19 cellular contexts compared by ENCODE assay signal in genomic region chr12:6442799-6443198, GRCh38. TPM values are rescaled to one million over a fixed set of nuclear protein-coding genes. Genes with fewer than 3 reads are reported as not detected.
DNase-seq lines count a peak whose midpoint lies in the region; ATAC-seq, FAIRE-seq and TF ChIP-seq lines count a peak whose summit lies in the region.
"Had no signal": no experiment of that assay in that cellular context is flagged by ENCODE, and none has a peak within 500 bp of the region (broad histone marks: within the 10 kb centered on the region; RNA-seq: fewer than 3 reads in every experiment).

No MANE protein-coding gene starts in this region.

- H3K36me3 ChIP-seq in adrenal gland (replicated peaks in 1 of 2), result peaks cover 0 to 7% of the 10 kb centered on the region in 2 donors
- H3K36me3 ChIP-seq: SJSA1 had no signal

- intact Hi-C loops in sciatic nerve (cut with DNase I), result no loop called here
- intact Hi-C loops in adrenal gland (cut with DNase I), result no loop called here

- no peaks in the 10 kb centered on the region for H3K9me3 Mint-ChIP-seq in activated T-cell treated with anti-CD3 and anti-CD28 coated beads, Interleukin-2, amount 50 U/mL, for 4 hours

- TF ChIP-seq POLR2A in GM12891 (IDR thresholded peaks at IDR 0.05; ENCODE audit: low read depth, low read length) (no peak), adrenal gland (IDR thresholded peaks at IDR 0.05) (no peak)

- peak; percentile 11 for DNase-seq in activated T-cell treated with anti-CD3 and anti-CD28 coated beads, Interleukin-2, amount 50 U/mL, for 1 hour
- DNase-seq in activated T-cell treated with anti-CD3 and anti-CD28 coated beads for 4 hours, result no peak
- no peak for DNase-seq in GM12891 (ENCODE audit: insufficient read length, low spot score)
- DNase-seq in activated T-cell treated with anti-CD3 and anti-CD28 coated beads, Interleukin-2, amount 50 U/mL, for 4 hours, result no peak
- DNase-seq in sciatic nerve (ENCODE audit: low spot score), result peak; percentile 1
- DNase-seq in adrenal gland, result no peak
- DNase-seq: anterior cingulate cortex, Calu3, left colon, NCI-H2029, NCI-H524, OCI-M1 had no signal

- no peaks in the 10 kb centered on the region for H3K9me3 ChIP-seq in adrenal gland (replicated peaks in 1 of 3)
- H3K9me3 ChIP-seq: SJSA1 had no signal

- H3K27me3 Mint-ChIP-seq in activated T-cell treated with anti-CD3 and anti-CD28 coated beads, Interleukin-2, amount 50 U/mL, for 4 hours (ENCODE audit: low read depth), result no peaks in the 10 kb centered on the region

- peak overlapping the region; percentile 33 for H3K4me3 Mint-ChIP-seq in activated T-cell treated with anti-CD3 and anti-CD28 coated beads, Interleukin-2, amount 50 U/mL, for 4 hours

- no peak for ATAC-seq in activated T-cell treated with anti-CD3 and anti-CD28 coated beads, Interleukin-2, amount 50 U/mL, for 4 hours
- ATAC-seq in sciatic nerve (peak; percentile 15), GM19467 (IDR thresholded peaks at IDR 0.05; ENCODE audit: unreplicated experiment) (no peak), HG03565 (IDR thresholded peaks at IDR 0.05; ENCODE audit: unreplicated experiment) (no peak)
- ATAC-seq: left colon had no signal

- H3K27ac ChIP-seq in adrenal gland, result no peak overlapping the region
- H3K27ac ChIP-seq: SJSA1 had no signal

- peak; percentile 16 for FAIRE-seq in GM12891 (lab: Jason Lieb, UNC)

- TF ChIP-seq CTCF in adrenal gland (IDR thresholded peaks at IDR 0.05), result no peak

- no peaks in the 10 kb centered on the region for H3K4me1 ChIP-seq in adrenal gland (replicated peaks in 1 of 2)
- H3K4me1 ChIP-seq: SJSA1 had no signal

- H3K27me3 ChIP-seq in adrenal gland, result no peaks in the 10 kb centered on the region
- H3K27me3 ChIP-seq: SJSA1 had no signal

- 82 to 90% (median 89%) methylated on average over 8 of the region's 8 CpGs for WGBS in adrenal gland, 4 donors

- H3K36me3 Mint-ChIP-seq in activated T-cell treated with anti-CD3 and anti-CD28 coated beads, Interleukin-2, amount 50 U/mL, for 4 hours (ENCODE audit: insufficient read depth), result no peaks in the 10 kb centered on the region

- H3K4me3 ChIP-seq in adrenal gland, result no peak overlapping the region
- H3K4me3 ChIP-seq: SJSA1, smooth muscle cell had no signal

- H3K4me1 Mint-ChIP-seq in activated T-cell treated with anti-CD3 and anti-CD28 coated beads, Interleukin-2, amount 50 U/mL, for 4 hours (ENCODE audit: low read depth), result peaks cover 64% of the 10 kb centered on the region

TF ChIP-seq in GM12891, 5 proteins besides CTCF, POLR2A, EP300 and RAD21:
- TF ChIP-seq SPI1 (IDR thresholded peaks at IDR 0.05; ENCODE audit: low read depth, low read length), result no peak
- no peak for TF ChIP-seq POU2F2 (IDR thresholded peaks at IDR 0.05; ENCODE audit: low read depth, low read length)
- no peak for TF ChIP-seq PAX5 (IDR thresholded peaks at IDR 0.05; ENCODE audit: insufficient read depth, low read length, severe bottlenecking)
- no peak for TF ChIP-seq POLR2AphosphoS5 (IDR thresholded peaks at IDR 0.05; ENCODE audit: low read depth, low read length)
- TF ChIP-seq TAF1 (IDR thresholded peaks at IDR 0.05; ENCODE audit: low read depth, low read length), result no peak

RNA-seq across cellular contexts. Expression of gene CD27, which starts 2.0 kb away (rescaled TPM):
- polyA plus RNA-seq in GM12891 (2012; ENCODE audit: low read depth, missing spikeins), result 112 TPM
- 100 to 1,000 TPM in 1 of 3 donors, 10 to 100 TPM in 2; 52.3 to 100 (median 89.8) TPM for total RNA-seq in activated T-cell treated with anti-CD3 and anti-CD28 coated beads, Interleukin-2, amount 50 U/mL, for 4 hours
- 0.58 TPM for total RNA-seq in sciatic nerve
- total RNA-seq in adrenal gland, result 1 to 10 TPM in 2 of 8 donors, under 1 TPM in 5, not detected in 1; 0.18 to 8.9 (median 0.55) TPM
- 1 to 10 TPM in 2 of 3 donors, under 1 TPM in 1; 0.77 to 2.1 (median 1.1) TPM for polyA plus RNA-seq in adrenal gland
- total RNA-seq: Calu3, chondrocyte, M059J, SJSA1, smooth muscle cell had no signal
- polyA plus RNA-seq: AG04450, smooth muscle cell had no signal

RNA-seq across cellular contexts. Expression of gene TAPBPL, which starts 9.0 kb away (rescaled TPM):
- 29.7 TPM for polyA plus RNA-seq in GM12891 (2012; ENCODE audit: low read depth, missing spikeins)
- 10 to 100 TPM; 24.4 to 36.6 (median 30.0) TPM for total RNA-seq in activated T-cell treated with anti-CD3 and anti-CD28 coated beads, Interleukin-2, amount 50 U/mL, for 4 hours
- total RNA-seq in sciatic nerve (23.5 TPM), adrenal gland (10 to 100 TPM; 19.4 to 42.4 (median 35.7) TPM)
- 10 to 100 TPM; 13.8 to 41.6 (median 26.5) TPM for polyA plus RNA-seq in adrenal gland

RNA-seq across cellular contexts. Expression of gene VAMP1, which starts 27.7 kb away (rescaled TPM):
- 30.6 TPM for polyA plus RNA-seq in GM12891 (2012; ENCODE audit: low read depth, missing spikeins)
- total RNA-seq in activated T-cell treated with anti-CD3 and anti-CD28 coated beads, Interleukin-2, amount 50 U/mL, for 4 hours, result 10 to 100 TPM; 17.1 to 22.9 (median 21.6) TPM
- 19.9 TPM for total RNA-seq in sciatic nerve
- total RNA-seq in adrenal gland, result 10 to 100 TPM in 3 of 8 donors, 1 to 10 TPM in 5; 5.1 to 16.8 (median 9.1) TPM
- 10 to 100 TPM in 1 of 3 donors, 1 to 10 TPM in 2; 7.3 to 26.7 (median 9.6) TPM for polyA plus RNA-seq in adrenal gland

RNA-seq across cellular contexts. Expression of gene MRPL51, which starts 50.3 kb away (rescaled TPM):
- polyA plus RNA-seq in GM12891 (2012; ENCODE audit: low read depth, missing spikeins), result 236 TPM
- total RNA-seq in activated T-cell treated with anti-CD3 and anti-CD28 coated beads, Interleukin-2, amount 50 U/mL, for 4 hours, result 100 to 1,000 TPM; 249 to 262 (median 256) TPM
- total RNA-seq in sciatic nerve (117 TPM), adrenal gland (100 to 1,000 TPM in 5 of 8 donors, 10 to 100 TPM in 3; 64.7 to 221 (median 145) TPM)
- 100 to 1,000 TPM in 1 of 3 donors, 10 to 100 TPM in 2; 67.2 to 161 (median 83.3) TPM for polyA plus RNA-seq in adrenal gland

RNA-seq across cellular contexts. Expression of gene NCAPD2, which starts 51.1 kb away (rescaled TPM):
- 48.3 TPM for polyA plus RNA-seq in GM12891 (2012; ENCODE audit: low read depth, missing spikeins)
- total RNA-seq in activated T-cell treated with anti-CD3 and anti-CD28 coated beads, Interleukin-2, amount 50 U/mL, for 4 hours, result 10 to 100 TPM; 29.8 to 36.1 (median 32.9) TPM
- total RNA-seq in sciatic nerve (21.3 TPM), adrenal gland (10 to 100 TPM; 11.5 to 33.9 (median 23.7) TPM)
- 10 to 100 TPM in 1 of 3 donors, 1 to 10 TPM in 2; 6.6 to 10.1 (median 10.0) TPM for polyA plus RNA-seq in adrenal gland

Comparison
In these comparisons a context has a peak if more than half of its experiments do, and no peak if none do; other contexts are left out.
1. DNase-seq: peak in activated T-cell treated with anti-CD3 and anti-CD28 coated beads, Interleukin-2, amount 50 U/mL, for 1 hour (single experiment) and sciatic nerve (single experiment); none in activated T-cell treated with anti-CD3 and anti-CD28 coated beads for 4 hours (single experiment), GM12891 (single experiment), activated T-cell treated with anti-CD3 and anti-CD28 coated beads, Interleukin-2, amount 50 U/mL, for 4 hours (single experiment) and adrenal gland (0 of 7).
2. RNA of gene CD27, which starts 2.0 kb away (total RNA-seq): 52.3 to 100 TPM in activated T-cell treated with anti-CD3 and anti-CD28 coated beads, Interleukin-2, amount 50 U/mL, for 4 hours; 0.58 TPM in sciatic nerve (single experiment) and 0.18 to 8.9 TPM in adrenal gland; every median in the first group is over 4 times any median in the second.